Comparison of ENCODE assay signal across 1 cellular context in genomic region chr19:42279148-42279901, GRCh38.
TF ChIP-seq lines count a peak whose summit lies in the region.

No MANE protein-coding gene starts in this region.

TF ChIP-seq in GM23338, 12 proteins besides CTCF, POLR2A, EP300 and RAD21 (continued from another document):
- TF ChIP-seq, protein P1, sequence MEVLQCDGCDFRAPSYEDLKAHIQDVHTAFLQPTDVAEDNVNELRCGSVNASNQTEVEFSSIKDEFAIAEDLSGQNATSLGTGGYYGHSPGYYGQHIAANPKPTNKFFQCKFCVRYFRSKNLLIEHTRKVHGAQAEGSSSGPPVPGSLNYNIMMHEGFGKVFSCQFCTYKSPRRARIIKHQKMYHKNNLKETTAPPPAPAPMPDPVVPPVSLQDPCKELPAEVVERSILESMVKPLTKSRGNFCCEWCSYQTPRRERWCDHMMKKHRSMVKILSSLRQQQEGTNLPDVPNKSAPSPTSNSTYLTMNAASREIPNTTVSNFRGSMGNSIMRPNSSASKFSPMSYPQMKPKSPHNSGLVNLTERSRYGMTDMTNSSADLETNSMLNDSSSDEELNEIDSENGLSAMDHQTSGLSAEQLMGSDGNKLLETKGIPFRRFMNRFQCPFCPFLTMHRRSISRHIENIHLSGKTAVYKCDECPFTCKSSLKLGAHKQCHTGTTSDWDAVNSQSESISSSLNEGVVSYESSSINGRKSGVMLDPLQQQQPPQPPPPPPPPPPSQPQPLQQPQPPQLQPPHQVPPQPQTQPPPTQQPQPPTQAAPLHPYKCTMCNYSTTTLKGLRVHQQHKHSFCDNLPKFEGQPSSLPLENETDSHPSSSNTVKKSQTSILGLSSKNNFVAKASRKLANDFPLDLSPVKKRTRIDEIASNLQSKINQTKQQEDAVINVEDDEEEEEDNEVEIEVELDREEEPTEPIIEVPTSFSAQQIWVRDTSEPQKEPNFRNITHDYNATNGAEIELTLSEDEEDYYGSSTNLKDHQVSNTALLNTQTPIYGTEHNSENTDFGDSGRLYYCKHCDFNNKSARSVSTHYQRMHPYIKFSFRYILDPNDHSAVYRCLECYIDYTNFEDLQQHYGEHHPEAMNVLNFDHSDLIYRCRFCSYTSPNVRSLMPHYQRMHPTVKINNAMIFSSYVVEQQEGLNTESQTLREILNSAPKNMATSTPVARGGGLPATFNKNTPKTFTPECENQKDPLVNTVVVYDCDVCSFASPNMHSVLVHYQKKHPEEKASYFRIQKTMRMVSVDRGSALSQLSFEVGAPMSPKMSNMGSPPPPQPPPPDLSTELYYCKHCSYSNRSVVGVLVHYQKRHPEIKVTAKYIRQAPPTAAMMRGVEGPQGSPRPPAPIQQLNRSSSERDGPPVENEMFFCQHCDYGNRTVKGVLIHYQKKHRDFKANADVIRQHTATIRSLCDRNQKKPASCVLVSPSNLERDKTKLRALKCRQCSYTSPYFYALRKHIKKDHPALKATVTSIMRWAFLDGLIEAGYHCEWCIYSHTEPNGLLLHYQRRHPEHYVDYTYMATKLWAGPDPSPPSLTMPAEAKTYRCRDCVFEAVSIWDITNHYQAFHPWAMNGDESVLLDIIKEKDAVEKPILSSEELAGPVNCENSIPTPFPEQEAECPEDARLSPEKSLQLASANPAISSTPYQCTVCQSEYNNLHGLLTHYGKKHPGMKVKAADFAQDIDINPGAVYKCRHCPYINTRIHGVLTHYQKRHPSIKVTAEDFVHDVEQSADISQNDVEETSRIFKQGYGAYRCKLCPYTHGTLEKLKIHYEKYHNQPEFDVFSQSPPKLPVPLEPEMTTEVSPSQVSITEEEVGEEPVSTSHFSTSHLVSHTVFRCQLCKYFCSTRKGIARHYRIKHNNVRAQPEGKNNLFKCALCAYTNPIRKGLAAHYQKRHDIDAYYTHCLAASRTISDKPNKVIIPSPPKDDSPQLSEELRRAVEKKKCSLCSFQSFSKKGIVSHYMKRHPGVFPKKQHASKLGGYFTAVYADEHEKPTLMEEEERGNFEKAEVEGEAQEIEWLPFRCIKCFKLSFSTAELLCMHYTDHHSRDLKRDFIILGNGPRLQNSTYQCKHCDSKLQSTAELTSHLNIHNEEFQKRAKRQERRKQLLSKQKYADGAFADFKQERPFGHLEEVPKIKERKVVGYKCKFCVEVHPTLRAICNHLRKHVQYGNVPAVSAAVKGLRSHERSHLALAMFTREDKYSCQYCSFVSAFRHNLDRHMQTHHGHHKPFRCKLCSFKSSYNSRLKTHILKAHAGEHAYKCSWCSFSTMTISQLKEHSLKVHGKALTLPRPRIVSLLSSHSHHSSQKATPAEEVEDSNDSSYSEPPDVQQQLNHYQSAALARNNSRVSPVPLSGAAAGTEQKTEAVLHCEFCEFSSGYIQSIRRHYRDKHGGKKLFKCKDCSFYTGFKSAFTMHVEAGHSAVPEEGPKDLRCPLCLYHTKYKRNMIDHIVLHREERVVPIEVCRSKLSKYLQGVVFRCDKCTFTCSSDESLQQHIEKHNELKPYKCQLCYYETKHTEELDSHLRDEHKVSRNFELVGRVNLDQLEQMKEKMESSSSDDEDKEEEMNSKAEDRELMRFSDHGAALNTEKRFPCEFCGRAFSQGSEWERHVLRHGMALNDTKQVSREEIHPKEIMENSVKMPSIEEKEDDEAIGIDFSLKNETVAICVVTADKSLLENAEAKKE (CRISPR knock-in tag; IDR thresholded peaks at IDR 0.05): no peak
- no peak for TF ChIP-seq EZH2phosphoT487 (IDR thresholded peaks at IDR 0.05; ENCODE audit: unreplicated experiment)
- TF ChIP-seq ZNF114 (CRISPR knock-in tag; IDR thresholded peaks at IDR 0.05): no peak
- TF ChIP-seq JUNB (IDR thresholded peaks at IDR 0.05; ENCODE audit: unreplicated experiment): no peak
- TF ChIP-seq REST (IDR thresholded peaks at IDR 0.05; ENCODE audit: unreplicated experiment): no peak
- TF ChIP-seq ZNF331 (CRISPR knock-in tag; IDR thresholded peaks at IDR 0.05; ENCODE audit: low read depth): no peak
- TF ChIP-seq, protein P2, sequence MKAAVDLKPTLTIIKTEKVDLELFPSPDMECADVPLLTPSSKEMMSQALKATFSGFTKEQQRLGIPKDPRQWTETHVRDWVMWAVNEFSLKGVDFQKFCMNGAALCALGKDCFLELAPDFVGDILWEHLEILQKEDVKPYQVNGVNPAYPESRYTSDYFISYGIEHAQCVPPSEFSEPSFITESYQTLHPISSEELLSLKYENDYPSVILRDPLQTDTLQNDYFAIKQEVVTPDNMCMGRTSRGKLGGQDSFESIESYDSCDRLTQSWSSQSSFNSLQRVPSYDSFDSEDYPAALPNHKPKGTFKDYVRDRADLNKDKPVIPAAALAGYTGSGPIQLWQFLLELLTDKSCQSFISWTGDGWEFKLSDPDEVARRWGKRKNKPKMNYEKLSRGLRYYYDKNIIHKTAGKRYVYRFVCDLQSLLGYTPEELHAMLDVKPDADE (IDR thresholded peaks at IDR 0.05): no peak
- no peak for TF ChIP-seq POLR2AphosphoS5 (IDR thresholded peaks at IDR 0.05; ENCODE audit: low read depth)
- TF ChIP-seq STAT1 (IDR thresholded peaks at IDR 0.05; ENCODE audit: unreplicated experiment): no peak
- TF ChIP-seq CREB1 (CRISPR knock-in tag; IDR thresholded peaks at IDR 0.05; ENCODE audit: low read depth): no peak
